Comparison of ENCODE assay signal across 1 cellular context in genomic region chr5:74579215-74579614, GRCh38.
TF ChIP-seq lines count a peak whose summit lies in the region.

No MANE protein-coding gene starts in this region.

TF ChIP-seq in GM12878, 131 proteins besides CTCF, POLR2A, EP300 and RAD21 (continued from another document and continues in another):
- TF ChIP-seq, protein P1, sequence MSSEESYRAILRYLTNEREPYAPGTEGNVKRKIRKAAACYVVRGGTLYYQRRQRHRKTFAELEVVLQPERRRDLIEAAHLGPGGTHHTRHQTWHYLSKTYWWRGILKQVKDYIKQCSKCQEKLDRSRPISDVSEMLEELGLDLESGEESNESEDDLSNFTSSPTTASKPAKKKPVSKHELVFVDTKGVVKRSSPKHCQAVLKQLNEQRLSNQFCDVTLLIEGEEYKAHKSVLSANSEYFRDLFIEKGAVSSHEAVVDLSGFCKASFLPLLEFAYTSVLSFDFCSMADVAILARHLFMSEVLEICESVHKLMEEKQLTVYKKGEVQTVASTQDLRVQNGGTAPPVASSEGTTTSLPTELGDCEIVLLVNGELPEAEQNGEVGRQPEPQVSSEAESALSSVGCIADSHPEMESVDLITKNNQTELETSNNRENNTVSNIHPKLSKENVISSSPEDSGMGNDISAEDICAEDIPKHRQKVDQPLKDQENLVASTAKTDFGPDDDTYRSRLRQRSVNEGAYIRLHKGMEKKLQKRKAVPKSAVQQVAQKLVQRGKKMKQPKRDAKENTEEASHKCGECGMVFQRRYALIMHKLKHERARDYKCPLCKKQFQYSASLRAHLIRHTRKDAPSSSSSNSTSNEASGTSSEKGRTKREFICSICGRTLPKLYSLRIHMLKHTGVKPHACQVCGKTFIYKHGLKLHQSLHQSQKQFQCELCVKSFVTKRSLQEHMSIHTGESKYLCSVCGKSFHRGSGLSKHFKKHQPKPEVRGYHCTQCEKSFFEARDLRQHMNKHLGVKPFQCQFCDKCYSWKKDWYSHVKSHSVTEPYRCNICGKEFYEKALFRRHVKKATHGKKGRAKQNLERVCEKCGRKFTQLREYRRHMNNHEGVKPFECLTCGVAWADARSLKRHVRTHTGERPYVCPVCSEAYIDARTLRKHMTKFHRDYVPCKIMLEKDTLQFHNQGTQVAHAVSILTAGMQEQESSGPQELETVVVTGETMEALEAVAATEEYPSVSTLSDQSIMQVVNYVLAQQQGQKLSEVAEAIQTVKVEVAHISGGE (CRISPR knock-in tag; IDR thresholded peaks at IDR 0.05): no peak
- TF ChIP-seq EZH2 (IDR thresholded peaks at IDR 0.05; ENCODE audit: borderline replicate concordance, control insufficient read depth, low read depth, low read length): no peak
- no peak for TF ChIP-seq CHD4 (IDR thresholded peaks at IDR 0.05)
- TF ChIP-seq JUND (IDR thresholded peaks at IDR 0.05; ENCODE audit: low read depth, low read length): peak; percentile 48; the same call in 1 of the 2 replicates
- no peak for TF ChIP-seq POLR2AphosphoS5 (IDR thresholded peaks at IDR 0.05; ENCODE audit: low read length)
- peak; percentile 79; the same call in 2 of the 3 replicates for TF ChIP-seq POU2F2 (IDR thresholded peaks at IDR 0.05; ENCODE audit: borderline replicate concordance, low read depth, low read length)
- no peak for TF ChIP-seq E4F1 (IDR thresholded peaks at IDR 0.05; ENCODE audit: borderline replicate concordance, partially characterized antibody)
- peak; percentile 68; the same call in 1 of the 2 replicates for TF ChIP-seq TBL1XR1 (IDR thresholded peaks at IDR 0.05; ENCODE audit: low read depth, low read length)
- no peak for TF ChIP-seq USF2 (IDR thresholded peaks at IDR 0.05; ENCODE audit: borderline replicate concordance, low read depth, low read length)
- no peak for TF ChIP-seq ZNF207 (IDR thresholded peaks at IDR 0.05; ENCODE audit: borderline replicate concordance)
- TF ChIP-seq RBBP5 (conservative IDR thresholded peaks at IDR 0.05): no peak
- no peak for TF ChIP-seq NKRF (conservative IDR thresholded peaks at IDR 0.05)
- peak; percentile 43; the same call in 1 of the 2 replicates for TF ChIP-seq YY1 (IDR thresholded peaks at IDR 0.05; ENCODE audit: low read depth, low read length)
- TF ChIP-seq FOXM1 (IDR thresholded peaks at IDR 0.05; ENCODE audit: low read depth, low read length): peak; percentile 77; the same call in 1 of the 2 replicates
- TF ChIP-seq HDAC6 (IDR thresholded peaks at IDR 0.05; ENCODE audit: unreplicated experiment): no peak
- TF ChIP-seq HDAC2 (IDR thresholded peaks at IDR 0.05): 0 out of 2 replicates have a peak, but pooled peaks have one; percentile 8
- 0 out of 2 replicates have a peak, but pooled peaks have one; percentile 45 for TF ChIP-seq RCOR1 (conservative IDR thresholded peaks at IDR 0.05; ENCODE audit: low read depth, low read length)
- peak; percentile 34 for TF ChIP-seq RELA (IDR thresholded peaks at IDR 0.05; ENCODE audit: borderline replicate concordance, partially characterized antibody)
- TF ChIP-seq SIN3A (IDR thresholded peaks at IDR 0.05; ENCODE audit: low read depth, low read length): no peak
- peak; percentile 66; the same call in 1 of the 2 replicates for TF ChIP-seq SPI1 (IDR thresholded peaks at IDR 0.05; ENCODE audit: borderline replicate concordance, insufficient read depth, low read depth, low read length)
- 0 out of 2 replicates have a peak, but pooled peaks have one; percentile 32 for TF ChIP-seq NBN (IDR thresholded peaks at IDR 0.05)
- peak; percentile 72 for TF ChIP-seq GABPA (IDR thresholded peaks at IDR 0.05; ENCODE audit: low read depth)
- peak; percentile 41; the same call in 1 of the 2 replicates for TF ChIP-seq CHD2 (IDR thresholded peaks at IDR 0.05; ENCODE audit: borderline replicate concordance, low read depth, low read length)
- no peak for TF ChIP-seq ZNF592 (IDR thresholded peaks at IDR 0.05)
- TF ChIP-seq ZBTB33 (IDR thresholded peaks at IDR 0.05): no peak
- no peak for TF ChIP-seq NFYA (IDR thresholded peaks at IDR 0.05; ENCODE audit: borderline replicate concordance, low read depth, low read length)
- TF ChIP-seq MXI1 (IDR thresholded peaks at IDR 0.05; ENCODE audit: low read depth, low read length): no peak
- no peak for TF ChIP-seq IRF3 (IDR thresholded peaks at IDR 0.05)
- peak; percentile 94 for TF ChIP-seq NFIC (IDR thresholded peaks at IDR 0.05; ENCODE audit: low read depth, low read length)
- 0 out of 2 replicates have a peak, but pooled peaks have one; percentile 30 for TF ChIP-seq ELK1 (IDR thresholded peaks at IDR 0.05; ENCODE audit: low read depth, low read length)
- TF ChIP-seq, protein P2, sequence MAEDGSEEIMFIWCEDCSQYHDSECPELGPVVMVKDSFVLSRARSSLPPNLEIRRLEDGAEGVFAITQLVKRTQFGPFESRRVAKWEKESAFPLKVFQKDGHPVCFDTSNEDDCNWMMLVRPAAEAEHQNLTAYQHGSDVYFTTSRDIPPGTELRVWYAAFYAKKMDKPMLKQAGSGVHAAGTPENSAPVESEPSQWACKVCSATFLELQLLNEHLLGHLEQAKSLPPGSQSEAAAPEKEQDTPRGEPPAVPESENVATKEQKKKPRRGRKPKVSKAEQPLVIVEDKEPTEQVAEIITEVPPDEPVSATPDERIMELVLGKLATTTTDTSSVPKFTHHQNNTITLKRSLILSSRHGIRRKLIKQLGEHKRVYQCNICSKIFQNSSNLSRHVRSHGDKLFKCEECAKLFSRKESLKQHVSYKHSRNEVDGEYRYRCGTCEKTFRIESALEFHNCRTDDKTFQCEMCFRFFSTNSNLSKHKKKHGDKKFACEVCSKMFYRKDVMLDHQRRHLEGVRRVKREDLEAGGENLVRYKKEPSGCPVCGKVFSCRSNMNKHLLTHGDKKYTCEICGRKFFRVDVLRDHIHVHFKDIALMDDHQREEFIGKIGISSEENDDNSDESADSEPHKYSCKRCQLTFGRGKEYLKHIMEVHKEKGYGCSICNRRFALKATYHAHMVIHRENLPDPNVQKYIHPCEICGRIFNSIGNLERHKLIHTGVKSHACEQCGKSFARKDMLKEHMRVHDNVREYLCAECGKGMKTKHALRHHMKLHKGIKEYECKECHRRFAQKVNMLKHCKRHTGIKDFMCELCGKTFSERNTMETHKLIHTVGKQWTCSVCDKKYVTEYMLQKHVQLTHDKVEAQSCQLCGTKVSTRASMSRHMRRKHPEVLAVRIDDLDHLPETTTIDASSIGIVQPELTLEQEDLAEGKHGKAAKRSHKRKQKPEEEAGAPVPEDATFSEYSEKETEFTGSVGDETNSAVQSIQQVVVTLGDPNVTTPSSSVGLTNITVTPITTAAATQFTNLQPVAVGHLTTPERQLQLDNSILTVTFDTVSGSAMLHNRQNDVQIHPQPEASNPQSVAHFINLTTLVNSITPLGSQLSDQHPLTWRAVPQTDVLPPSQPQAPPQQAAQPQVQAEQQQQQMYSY (CRISPR knock-in tag; IDR thresholded peaks at IDR 0.05): no peak
- TF ChIP-seq HDGF (IDR thresholded peaks at IDR 0.05): no peak
- no peak for TF ChIP-seq KDM1A (IDR thresholded peaks at IDR 0.05; ENCODE audit: borderline replicate concordance)
- TF ChIP-seq EGR1 (IDR thresholded peaks at IDR 0.05; ENCODE audit: borderline replicate concordance in 1 of 2, low read depth in 2 of 2, low read length in 2 of 2): peak in 1 of 2 experiments; percentile 37; a peak in 1 of 3 replicates
